Comparison of ENCODE assay signal across 9 cellular contexts in genomic region chr14:55731881-55732498, GRCh38.
DNase-seq lines count a peak whose midpoint lies in the region; ATAC-seq and TF ChIP-seq lines count a peak whose summit lies in the region.
"Had no signal": no experiment of that assay in that cellular context is flagged by ENCODE, and none has a peak within 500 bp of the region (broad histone marks: within the 10 kb centered on the region; RNA-seq: fewer than 3 reads in every experiment).

No MANE protein-coding gene starts in this region.

- H3K27ac Mint-ChIP-seq in effector memory CD8-positive, alpha-beta T cell = no peak overlapping the region

- H3K4me3 ChIP-seq in NB4 (ENCODE audit: low read depth, low read length) = no peak overlapping the region
- no peak overlapping the region for H3K4me3 ChIP-seq in parathyroid adenoma (ENCODE audit: low read depth, low read length)
- no peak overlapping the region for H3K4me3 ChIP-seq in MG63
- H3K4me3 ChIP-seq: SJSA1 had no signal

- no peaks in the 10 kb centered on the region for H3K36me3 ChIP-seq in parathyroid adenoma (ENCODE audit: control insufficient read depth, insufficient read depth, low read length)
- H3K36me3 ChIP-seq in MG63 = no peaks in the 10 kb centered on the region
- H3K36me3 ChIP-seq: SJSA1 had no signal

- no peak overlapping the region for H3K4me2 ChIP-seq in parathyroid adenoma (ENCODE audit: low read length)

- no peak overlapping the region for H2AFZ ChIP-seq in parathyroid adenoma

- peaks cover 0 to 6% of the 10 kb centered on the region in 2 donors for H3K4me1 Mint-ChIP-seq in effector memory CD8-positive, alpha-beta T cell (ENCODE audit: low read depth in 2 of 2)

- no peak overlapping the region for H3K27ac ChIP-seq in parathyroid adenoma
- H3K27ac ChIP-seq: SJSA1 had no signal

- H3K79me2 ChIP-seq in parathyroid adenoma = no peaks in the 10 kb centered on the region

- H3K9ac ChIP-seq in parathyroid adenoma = no peak overlapping the region

- DNase-seq in Daoy (ENCODE audit: low read depth) (peak; percentile 27), NB4 (ENCODE audit: low read depth) (peak; percentile 46), MG63 (no peak)
- peak; percentile 4 to 46 for DNase-seq in activated CD4-positive, alpha-beta T cell treated with anti-CD3 and anti-CD28 coated beads, Interleukin-2, amount 50 U/mL, for 24 hours (ENCODE audit: low read depth in 1 of 2, low spot score in 1 of 2)
- peak; percentile 51 to 62 (median 55) for DNase-seq in effector memory CD8-positive, alpha-beta T cell

- TF ChIP-seq POLR2A in NB4 (IDR thresholded peaks at IDR 0.05; ENCODE audit: extremely low read depth, insufficient read length) = no peak

- peak; percentile 45 for ATAC-seq in effector memory CD8-positive, alpha-beta T cell (replicated peaks)
- ATAC-seq in GM18511 (IDR thresholded peaks at IDR 0.05; ENCODE audit: unreplicated experiment) (no peak), HG02885 (IDR thresholded peaks at IDR 0.05; ENCODE audit: poor library complexity, unreplicated experiment) (no peak)

- no peaks in the 10 kb centered on the region for H3K4me1 ChIP-seq in parathyroid adenoma
- H3K4me1 ChIP-seq: SJSA1 had no signal

- H3K9me3 ChIP-seq in parathyroid adenoma (ENCODE audit: control insufficient read depth, low read length) = no peaks in the 10 kb centered on the region
- no peaks in the 10 kb centered on the region for H3K9me3 ChIP-seq in MG63

- no peak overlapping the region for H3K4me3 Mint-ChIP-seq in effector memory CD8-positive, alpha-beta T cell

- no peaks in the 10 kb centered on the region for H3K27me3 Mint-ChIP-seq in effector memory CD8-positive, alpha-beta T cell

- peak; percentile 49 for TF ChIP-seq CTCF in NB4 (IDR thresholded peaks at IDR 0.05; ENCODE audit: low read depth, low read length)
- peak; percentile 34 for TF ChIP-seq CTCF in parathyroid adenoma (IDR thresholded peaks at IDR 0.05)

- H3K9me3 Mint-ChIP-seq in effector memory CD8-positive, alpha-beta T cell = no peaks in the 10 kb centered on the region

- H3K27me3 ChIP-seq in parathyroid adenoma (ENCODE audit: control insufficient read depth, insufficient read depth, low read length) = no peaks in the 10 kb centered on the region
- no peaks in the 10 kb centered on the region for H3K27me3 ChIP-seq in MG63
- H3K27me3 ChIP-seq: SJSA1 had no signal

- no peaks in the 10 kb centered on the region for H3K36me3 Mint-ChIP-seq in effector memory CD8-positive, alpha-beta T cell (ENCODE audit: insufficient read depth)
